In the genomic region with DNA sequence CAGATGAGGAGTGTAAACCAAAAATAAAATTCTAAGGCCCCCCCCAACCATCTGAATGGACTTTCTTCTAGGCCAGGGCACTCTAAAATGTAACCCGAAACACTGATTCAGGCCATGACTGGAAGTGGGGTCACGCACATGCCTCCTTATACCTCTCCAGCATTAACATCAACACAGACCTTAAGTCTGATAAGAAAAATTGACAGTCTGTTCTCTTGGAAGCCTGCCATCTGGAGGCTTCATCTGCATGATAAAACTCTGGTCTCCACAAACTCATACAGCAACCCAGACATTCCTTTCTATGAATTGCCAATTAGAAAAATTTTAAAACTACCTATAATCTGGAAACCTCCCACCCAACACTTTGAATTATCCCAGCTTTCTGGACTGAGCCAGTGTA, we compare ENCODE assay signal across 1 cellular context.
TF ChIP-seq lines count a peak whose summit lies in the region.

No MANE protein-coding gene starts in this region.

TF ChIP-seq in GM23338, 12 proteins besides CTCF, POLR2A, EP300 and RAD21 (continued from another document):
- TF ChIP-seq STAT1 (IDR thresholded peaks at IDR 0.05; ENCODE audit: unreplicated experiment) = no peak
- TF ChIP-seq EZH2 (IDR thresholded peaks at IDR 0.05; ENCODE audit: low read depth, unreplicated experiment) = no peak
- TF ChIP-seq, protein P1, sequence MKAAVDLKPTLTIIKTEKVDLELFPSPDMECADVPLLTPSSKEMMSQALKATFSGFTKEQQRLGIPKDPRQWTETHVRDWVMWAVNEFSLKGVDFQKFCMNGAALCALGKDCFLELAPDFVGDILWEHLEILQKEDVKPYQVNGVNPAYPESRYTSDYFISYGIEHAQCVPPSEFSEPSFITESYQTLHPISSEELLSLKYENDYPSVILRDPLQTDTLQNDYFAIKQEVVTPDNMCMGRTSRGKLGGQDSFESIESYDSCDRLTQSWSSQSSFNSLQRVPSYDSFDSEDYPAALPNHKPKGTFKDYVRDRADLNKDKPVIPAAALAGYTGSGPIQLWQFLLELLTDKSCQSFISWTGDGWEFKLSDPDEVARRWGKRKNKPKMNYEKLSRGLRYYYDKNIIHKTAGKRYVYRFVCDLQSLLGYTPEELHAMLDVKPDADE (IDR thresholded peaks at IDR 0.05) = no peak
TF ChIP-seq in GM23338: peak in this region for 0.
